ENCODE assay signal across 1 cellular context in the genomic region with DNA sequence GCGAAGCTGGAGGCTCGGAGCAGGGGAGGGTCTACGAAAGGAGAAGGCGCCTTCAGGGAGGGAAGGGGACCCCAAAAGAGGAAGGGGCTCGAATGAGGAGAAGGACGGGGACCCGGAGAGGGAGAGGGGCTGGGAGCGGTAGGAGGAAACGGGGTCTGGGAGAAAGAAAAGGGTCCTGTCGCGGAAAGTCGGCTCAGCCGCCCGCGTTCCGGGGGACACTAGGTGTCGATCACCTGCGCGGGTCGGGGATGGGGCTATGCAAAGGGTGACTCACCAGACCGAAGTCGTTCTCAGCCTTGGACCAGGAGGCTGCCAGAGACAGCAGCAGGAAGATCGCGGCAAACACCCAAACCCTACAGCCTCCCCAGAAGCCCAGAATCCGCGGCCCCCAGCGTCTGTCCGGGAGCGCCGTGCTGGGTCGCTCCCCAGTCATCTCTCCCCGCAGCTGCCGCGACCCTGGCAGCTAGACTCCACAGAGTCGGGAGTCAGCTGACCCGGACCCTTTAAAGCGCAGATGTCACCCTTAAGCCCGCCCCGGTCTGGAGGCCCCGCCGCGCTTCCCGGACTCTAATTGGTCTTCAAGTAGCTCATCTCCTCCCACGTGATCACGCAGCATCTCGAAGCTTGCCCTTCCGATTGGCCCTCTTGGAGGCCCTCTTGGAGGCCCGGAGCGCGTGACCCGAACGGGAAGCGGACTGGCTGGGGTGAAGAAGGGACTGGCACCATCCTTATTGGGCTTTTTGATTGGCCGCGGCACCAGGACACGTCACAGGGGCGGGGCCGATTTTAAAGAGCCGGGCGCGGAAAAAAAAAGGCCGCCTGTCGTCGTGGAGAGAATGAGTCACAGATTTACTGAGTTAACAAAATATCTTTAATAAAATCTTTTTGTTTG.
TF ChIP-seq lines count a peak whose summit lies in the region.

A gene (minus strand): TSS at position 478 of the 892 bp plus-strand sequence. CDS start 45 bp downstream, at position 433.

TF ChIP-seq in K562, 482 proteins besides CTCF, POLR2A, EP300 and RAD21 (continued from another document and continues in another):
- TF ChIP-seq, protein P1, sequence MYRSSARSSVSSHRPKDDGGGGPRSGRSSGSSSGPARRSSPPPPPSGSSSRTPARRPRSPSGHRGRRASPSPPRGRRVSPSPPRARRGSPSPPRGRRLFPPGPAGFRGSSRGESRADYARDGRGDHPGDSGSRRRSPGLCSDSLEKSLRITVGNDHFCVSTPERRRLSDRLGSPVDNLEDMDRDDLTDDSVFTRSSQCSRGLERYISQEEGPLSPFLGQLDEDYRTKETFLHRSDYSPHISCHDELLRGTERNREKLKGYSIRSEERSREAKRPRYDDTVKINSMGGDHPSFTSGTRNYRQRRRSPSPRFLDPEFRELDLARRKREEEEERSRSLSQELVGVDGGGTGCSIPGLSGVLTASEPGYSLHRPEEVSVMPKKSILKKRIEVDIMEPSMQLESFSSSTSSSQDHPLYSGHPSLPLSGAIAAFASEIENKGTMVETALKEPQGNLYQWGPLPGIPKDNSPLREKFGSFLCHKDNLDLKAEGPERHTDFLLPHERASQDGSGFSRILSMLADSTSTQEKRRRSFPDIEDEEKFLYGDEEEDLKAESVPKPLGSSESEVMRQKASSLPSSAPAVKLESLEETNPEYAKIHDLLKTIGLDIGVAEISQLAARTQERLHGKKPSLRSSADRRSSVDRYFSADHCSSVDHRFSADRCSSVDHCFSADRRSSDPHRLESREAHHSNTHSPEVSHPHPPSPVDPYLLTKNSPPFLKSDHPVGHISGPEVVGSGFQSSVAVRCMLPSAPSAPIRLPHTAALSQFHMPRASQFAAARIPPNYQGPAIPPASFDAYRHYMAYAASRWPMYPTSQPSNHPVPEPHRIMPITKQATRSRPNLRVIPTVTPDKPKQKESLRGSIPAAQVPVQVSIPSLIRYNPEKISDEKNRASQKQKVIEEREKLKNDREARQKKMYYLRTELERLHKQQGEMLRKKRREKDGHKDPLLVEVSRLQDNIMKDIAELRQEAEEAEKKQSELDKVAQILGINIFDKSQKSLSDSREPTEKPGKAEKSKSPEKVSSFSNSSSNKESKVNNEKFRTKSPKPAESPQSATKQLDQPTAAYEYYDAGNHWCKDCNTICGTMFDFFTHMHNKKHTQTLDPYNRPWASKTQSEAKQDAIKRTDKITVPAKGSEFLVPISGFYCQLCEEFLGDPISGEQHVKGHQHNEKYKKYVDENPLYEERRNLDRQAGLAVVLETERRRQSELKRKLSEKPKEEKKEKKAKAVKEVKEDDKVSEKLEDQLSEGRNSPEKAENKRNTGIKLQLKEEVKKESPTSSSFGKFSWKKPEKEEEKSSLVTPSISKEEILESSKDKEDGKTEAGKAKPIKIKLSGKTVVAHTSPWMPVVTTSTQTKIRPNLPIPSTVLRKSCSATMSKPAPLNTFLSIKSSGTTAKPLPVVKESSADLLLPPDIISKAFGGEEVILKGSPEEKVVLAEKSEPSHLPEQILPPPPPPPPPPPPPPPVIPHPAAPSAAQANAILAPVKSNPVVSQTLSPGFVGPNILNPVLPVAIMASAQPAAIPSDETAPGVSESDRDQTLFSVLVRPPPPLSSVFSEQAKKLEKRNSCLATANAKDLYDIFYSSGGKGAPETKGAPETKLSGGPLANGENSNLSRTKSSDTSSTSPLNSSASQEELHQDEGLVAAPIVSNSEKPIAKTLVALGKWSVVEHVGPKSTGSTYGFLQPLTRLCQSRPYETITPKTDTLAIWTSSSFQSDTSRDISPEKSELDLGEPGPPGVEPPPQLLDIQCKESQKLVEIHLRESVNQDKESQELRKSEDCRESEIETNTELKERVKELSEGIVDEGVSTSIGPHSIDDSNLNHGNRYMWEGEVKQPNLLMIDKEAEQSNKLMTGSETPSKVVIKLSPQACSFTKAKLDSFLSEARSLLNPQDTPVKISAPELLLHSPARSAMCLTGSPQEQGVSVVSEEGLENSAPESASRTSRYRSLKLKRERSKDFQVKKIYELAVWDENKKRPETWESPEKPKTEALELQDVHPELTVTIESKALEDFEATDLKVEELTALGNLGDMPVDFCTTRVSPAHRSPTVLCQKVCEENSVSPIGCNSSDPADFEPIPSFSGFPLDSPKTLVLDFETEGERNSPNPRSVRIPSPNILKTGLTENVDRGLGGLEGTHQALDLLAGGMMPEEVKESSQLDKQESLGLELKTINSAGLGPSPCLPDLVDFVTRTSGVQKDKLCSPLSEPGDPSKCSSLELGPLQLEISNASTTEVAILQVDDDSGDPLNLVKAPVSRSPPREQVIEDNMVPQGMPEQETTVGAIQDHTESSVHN (IDR thresholded peaks at IDR 0.05; ENCODE audit: borderline replicate concordance in 1 of 2, low read depth in 1 of 2): peak in 1 of 2 experiments; percentile 88; a peak in 2 of 4 replicates
- TF ChIP-seq NR2C2 (CRISPR knock-in tag; IDR thresholded peaks at IDR 0.05): peak; percentile 65; the same call in 1 of the 2 replicates
- peak; percentile 94 for TF ChIP-seq NR2C2 (tag; IDR thresholded peaks at IDR 0.05)
- TF ChIP-seq NFE2L1 (tag; IDR thresholded peaks at IDR 0.05; ENCODE audit: borderline replicate concordance, low read depth): no peak
- no peak for TF ChIP-seq ZNF444 (CRISPR knock-in tag; IDR thresholded peaks at IDR 0.05)
- TF ChIP-seq, protein P2, sequence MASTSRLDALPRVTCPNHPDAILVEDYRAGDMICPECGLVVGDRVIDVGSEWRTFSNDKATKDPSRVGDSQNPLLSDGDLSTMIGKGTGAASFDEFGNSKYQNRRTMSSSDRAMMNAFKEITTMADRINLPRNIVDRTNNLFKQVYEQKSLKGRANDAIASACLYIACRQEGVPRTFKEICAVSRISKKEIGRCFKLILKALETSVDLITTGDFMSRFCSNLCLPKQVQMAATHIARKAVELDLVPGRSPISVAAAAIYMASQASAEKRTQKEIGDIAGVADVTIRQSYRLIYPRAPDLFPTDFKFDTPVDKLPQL (IDR thresholded peaks at IDR 0.05; ENCODE audit: extremely low read depth, insufficient read length): no peak
- TF ChIP-seq SAP30 (IDR thresholded peaks at IDR 0.05; ENCODE audit: borderline replicate concordance, insufficient read depth, low read depth, low read length, poor library complexity, severe bottlenecking): peak; percentile 100
- peak; percentile 97 for TF ChIP-seq ATF7 (IDR thresholded peaks at IDR 0.05)
- TF ChIP-seq, protein P3, sequence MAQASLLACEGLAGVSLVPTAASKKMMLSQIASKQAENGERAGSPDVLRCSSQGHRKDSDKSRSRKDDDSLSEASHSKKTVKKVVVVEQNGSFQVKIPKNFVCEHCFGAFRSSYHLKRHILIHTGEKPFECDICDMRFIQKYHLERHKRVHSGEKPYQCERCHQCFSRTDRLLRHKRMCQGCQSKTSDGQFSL (CRISPR knock-in tag; IDR thresholded peaks at IDR 0.05): no peak
- TF ChIP-seq, protein P3 (tag; IDR thresholded peaks at IDR 0.05): no peak
- TF ChIP-seq, protein P4, sequence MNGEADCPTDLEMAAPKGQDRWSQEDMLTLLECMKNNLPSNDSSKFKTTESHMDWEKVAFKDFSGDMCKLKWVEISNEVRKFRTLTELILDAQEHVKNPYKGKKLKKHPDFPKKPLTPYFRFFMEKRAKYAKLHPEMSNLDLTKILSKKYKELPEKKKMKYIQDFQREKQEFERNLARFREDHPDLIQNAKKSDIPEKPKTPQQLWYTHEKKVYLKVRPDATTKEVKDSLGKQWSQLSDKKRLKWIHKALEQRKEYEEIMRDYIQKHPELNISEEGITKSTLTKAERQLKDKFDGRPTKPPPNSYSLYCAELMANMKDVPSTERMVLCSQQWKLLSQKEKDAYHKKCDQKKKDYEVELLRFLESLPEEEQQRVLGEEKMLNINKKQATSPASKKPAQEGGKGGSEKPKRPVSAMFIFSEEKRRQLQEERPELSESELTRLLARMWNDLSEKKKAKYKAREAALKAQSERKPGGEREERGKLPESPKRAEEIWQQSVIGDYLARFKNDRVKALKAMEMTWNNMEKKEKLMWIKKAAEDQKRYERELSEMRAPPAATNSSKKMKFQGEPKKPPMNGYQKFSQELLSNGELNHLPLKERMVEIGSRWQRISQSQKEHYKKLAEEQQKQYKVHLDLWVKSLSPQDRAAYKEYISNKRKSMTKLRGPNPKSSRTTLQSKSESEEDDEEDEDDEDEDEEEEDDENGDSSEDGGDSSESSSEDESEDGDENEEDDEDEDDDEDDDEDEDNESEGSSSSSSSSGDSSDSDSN (IDR thresholded peaks at IDR 0.05; ENCODE audit: borderline replicate concordance in 1 of 2, low read depth in 2 of 2, low read length in 2 of 2): peak in 1 of 2 experiments; percentile 11; a peak in 1 of 4 replicates
- TF ChIP-seq, protein P5, sequence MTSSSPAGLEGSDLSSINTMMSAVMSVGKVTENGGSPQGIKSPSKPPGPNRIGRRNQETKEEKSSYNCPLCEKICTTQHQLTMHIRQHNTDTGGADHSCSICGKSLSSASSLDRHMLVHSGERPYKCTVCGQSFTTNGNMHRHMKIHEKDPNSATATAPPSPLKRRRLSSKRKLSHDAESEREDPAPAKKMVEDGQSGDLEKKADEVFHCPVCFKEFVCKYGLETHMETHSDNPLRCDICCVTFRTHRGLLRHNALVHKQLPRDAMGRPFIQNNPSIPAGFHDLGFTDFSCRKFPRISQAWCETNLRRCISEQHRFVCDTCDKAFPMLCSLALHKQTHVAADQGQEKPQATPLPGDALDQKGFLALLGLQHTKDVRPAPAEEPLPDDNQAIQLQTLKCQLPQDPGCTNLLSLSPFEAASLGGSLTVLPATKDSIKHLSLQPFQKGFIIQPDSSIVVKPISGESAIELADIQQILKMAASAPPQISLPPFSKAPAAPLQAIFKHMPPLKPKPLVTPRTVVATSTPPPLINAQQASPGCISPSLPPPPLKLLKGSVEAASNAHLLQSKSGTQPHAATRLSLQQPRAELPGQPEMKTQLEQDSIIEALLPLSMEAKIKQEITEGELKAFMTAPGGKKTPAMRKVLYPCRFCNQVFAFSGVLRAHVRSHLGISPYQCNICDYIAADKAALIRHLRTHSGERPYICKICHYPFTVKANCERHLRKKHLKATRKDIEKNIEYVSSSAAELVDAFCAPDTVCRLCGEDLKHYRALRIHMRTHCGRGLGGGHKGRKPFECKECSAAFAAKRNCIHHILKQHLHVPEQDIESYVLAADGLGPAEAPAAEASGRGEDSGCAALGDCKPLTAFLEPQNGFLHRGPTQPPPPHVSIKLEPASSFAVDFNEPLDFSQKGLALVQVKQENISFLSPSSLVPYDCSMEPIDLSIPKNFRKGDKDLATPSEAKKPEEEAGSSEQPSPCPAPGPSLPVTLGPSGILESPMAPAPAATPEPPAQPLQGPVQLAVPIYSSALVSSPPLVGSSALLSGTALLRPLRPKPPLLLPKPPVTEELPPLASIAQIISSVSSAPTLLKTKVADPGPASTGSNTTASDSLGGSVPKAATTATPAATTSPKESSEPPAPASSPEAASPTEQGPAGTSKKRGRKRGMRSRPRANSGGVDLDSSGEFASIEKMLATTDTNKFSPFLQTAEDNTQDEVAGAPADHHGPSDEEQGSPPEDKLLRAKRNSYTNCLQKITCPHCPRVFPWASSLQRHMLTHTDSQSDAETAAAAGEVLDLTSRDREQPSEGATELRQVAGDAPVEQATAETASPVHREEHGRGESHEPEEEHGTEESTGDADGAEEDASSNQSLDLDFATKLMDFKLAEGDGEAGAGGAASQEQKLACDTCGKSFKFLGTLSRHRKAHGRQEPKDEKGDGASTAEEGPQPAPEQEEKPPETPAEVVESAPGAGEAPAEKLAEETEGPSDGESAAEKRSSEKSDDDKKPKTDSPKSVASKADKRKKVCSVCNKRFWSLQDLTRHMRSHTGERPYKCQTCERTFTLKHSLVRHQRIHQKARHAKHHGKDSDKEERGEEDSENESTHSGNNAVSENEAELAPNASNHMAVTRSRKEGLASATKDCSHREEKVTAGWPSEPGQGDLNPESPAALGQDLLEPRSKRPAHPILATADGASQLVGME (CRISPR knock-in tag; IDR thresholded peaks at IDR 0.05): peak; percentile 96
- peak; percentile 93 for TF ChIP-seq POLR2B (IDR thresholded peaks at IDR 0.05; ENCODE audit: low read depth, partially characterized antibody)
- no peak for TF ChIP-seq ZNF507 (tag; conservative IDR thresholded peaks at IDR 0.05)
- TF ChIP-seq ZNF12 (CRISPR knock-in tag; IDR thresholded peaks at IDR 0.05): no peak
- TF ChIP-seq, protein P6, sequence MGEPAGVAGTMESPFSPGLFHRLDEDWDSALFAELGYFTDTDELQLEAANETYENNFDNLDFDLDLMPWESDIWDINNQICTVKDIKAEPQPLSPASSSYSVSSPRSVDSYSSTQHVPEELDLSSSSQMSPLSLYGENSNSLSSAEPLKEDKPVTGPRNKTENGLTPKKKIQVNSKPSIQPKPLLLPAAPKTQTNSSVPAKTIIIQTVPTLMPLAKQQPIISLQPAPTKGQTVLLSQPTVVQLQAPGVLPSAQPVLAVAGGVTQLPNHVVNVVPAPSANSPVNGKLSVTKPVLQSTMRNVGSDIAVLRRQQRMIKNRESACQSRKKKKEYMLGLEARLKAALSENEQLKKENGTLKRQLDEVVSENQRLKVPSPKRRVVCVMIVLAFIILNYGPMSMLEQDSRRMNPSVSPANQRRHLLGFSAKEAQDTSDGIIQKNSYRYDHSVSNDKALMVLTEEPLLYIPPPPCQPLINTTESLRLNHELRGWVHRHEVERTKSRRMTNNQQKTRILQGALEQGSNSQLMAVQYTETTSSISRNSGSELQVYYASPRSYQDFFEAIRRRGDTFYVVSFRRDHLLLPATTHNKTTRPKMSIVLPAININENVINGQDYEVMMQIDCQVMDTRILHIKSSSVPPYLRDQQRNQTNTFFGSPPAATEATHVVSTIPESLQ (CRISPR knock-in tag; IDR thresholded peaks at IDR 0.05): no peak; the same call in none of the 2 replicates
- TF ChIP-seq ZNF175 (CRISPR knock-in tag; IDR thresholded peaks at IDR 0.05; ENCODE audit: low read depth): no peak
- 0 out of 2 replicates have a peak, but pooled peaks have one; percentile 82 for TF ChIP-seq HEY1 (CRISPR knock-in tag; IDR thresholded peaks at IDR 0.05; ENCODE audit: borderline replicate concordance)
- TF ChIP-seq MAFK (IDR thresholded peaks at IDR 0.05; ENCODE audit: low read length): peak; percentile 26
- peak; percentile 94 for TF ChIP-seq OTX1 (CRISPR knock-in tag; IDR thresholded peaks at IDR 0.05)
- TF ChIP-seq YY1 (IDR thresholded peaks at IDR 0.05; ENCODE audit: borderline replicate concordance in 1 of 3, control insufficient read depth in 1 of 3, extremely low read depth in 1 of 3, insufficient read depth in 3 of 3, insufficient read length in 1 of 3, insufficient replicate concordance in 2 of 3, low read depth in 1 of 3, low read length in 2 of 3): peak in 1 of 3 experiments; percentile 67
- TF ChIP-seq KHSRP (IDR thresholded peaks at IDR 0.05): no peak
- TF ChIP-seq RNF2 (IDR thresholded peaks at IDR 0.05): peak; percentile 81; the same call in 1 of the 2 replicates
- no peak for TF ChIP-seq ZNF232 (CRISPR knock-in tag; IDR thresholded peaks at IDR 0.05)
- TF ChIP-seq HIVEP1 (CRISPR knock-in tag; IDR thresholded peaks at IDR 0.05): peak; percentile 88; the same call in 1 of the 2 replicates
- TF ChIP-seq, protein P7, sequence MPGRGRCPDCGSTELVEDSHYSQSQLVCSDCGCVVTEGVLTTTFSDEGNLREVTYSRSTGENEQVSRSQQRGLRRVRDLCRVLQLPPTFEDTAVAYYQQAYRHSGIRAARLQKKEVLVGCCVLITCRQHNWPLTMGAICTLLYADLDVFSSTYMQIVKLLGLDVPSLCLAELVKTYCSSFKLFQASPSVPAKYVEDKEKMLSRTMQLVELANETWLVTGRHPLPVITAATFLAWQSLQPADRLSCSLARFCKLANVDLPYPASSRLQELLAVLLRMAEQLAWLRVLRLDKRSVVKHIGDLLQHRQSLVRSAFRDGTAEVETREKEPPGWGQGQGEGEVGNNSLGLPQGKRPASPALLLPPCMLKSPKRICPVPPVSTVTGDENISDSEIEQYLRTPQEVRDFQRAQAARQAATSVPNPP (IDR thresholded peaks at IDR 0.05; ENCODE audit: borderline replicate concordance, insufficient read depth, insufficient read length): no peak
- peak; percentile 77 for TF ChIP-seq NFYB (IDR thresholded peaks at IDR 0.05; ENCODE audit: extremely low read depth, insufficient read length)
